Comparison of ENCODE assay signal across 1 cellular context in genomic region chr1:192808588-192809285, GRCh38.
TF ChIP-seq lines count a peak whose summit lies in the region.

A gene with protein sequence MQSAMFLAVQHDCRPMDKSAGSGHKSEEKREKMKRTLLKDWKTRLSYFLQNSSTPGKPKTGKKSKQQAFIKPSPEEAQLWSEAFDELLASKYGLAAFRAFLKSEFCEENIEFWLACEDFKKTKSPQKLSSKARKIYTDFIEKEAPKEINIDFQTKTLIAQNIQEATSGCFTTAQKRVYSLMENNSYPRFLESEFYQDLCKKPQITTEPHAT (plus strand): TSS chr1:192809039. CDS start chr1:192809072, 33 bp downstream.

TF ChIP-seq in HepG2, 621 proteins besides CTCF, POLR2A, EP300 and RAD21 (continued from another document and continues in another):
- TF ChIP-seq, protein P1, sequence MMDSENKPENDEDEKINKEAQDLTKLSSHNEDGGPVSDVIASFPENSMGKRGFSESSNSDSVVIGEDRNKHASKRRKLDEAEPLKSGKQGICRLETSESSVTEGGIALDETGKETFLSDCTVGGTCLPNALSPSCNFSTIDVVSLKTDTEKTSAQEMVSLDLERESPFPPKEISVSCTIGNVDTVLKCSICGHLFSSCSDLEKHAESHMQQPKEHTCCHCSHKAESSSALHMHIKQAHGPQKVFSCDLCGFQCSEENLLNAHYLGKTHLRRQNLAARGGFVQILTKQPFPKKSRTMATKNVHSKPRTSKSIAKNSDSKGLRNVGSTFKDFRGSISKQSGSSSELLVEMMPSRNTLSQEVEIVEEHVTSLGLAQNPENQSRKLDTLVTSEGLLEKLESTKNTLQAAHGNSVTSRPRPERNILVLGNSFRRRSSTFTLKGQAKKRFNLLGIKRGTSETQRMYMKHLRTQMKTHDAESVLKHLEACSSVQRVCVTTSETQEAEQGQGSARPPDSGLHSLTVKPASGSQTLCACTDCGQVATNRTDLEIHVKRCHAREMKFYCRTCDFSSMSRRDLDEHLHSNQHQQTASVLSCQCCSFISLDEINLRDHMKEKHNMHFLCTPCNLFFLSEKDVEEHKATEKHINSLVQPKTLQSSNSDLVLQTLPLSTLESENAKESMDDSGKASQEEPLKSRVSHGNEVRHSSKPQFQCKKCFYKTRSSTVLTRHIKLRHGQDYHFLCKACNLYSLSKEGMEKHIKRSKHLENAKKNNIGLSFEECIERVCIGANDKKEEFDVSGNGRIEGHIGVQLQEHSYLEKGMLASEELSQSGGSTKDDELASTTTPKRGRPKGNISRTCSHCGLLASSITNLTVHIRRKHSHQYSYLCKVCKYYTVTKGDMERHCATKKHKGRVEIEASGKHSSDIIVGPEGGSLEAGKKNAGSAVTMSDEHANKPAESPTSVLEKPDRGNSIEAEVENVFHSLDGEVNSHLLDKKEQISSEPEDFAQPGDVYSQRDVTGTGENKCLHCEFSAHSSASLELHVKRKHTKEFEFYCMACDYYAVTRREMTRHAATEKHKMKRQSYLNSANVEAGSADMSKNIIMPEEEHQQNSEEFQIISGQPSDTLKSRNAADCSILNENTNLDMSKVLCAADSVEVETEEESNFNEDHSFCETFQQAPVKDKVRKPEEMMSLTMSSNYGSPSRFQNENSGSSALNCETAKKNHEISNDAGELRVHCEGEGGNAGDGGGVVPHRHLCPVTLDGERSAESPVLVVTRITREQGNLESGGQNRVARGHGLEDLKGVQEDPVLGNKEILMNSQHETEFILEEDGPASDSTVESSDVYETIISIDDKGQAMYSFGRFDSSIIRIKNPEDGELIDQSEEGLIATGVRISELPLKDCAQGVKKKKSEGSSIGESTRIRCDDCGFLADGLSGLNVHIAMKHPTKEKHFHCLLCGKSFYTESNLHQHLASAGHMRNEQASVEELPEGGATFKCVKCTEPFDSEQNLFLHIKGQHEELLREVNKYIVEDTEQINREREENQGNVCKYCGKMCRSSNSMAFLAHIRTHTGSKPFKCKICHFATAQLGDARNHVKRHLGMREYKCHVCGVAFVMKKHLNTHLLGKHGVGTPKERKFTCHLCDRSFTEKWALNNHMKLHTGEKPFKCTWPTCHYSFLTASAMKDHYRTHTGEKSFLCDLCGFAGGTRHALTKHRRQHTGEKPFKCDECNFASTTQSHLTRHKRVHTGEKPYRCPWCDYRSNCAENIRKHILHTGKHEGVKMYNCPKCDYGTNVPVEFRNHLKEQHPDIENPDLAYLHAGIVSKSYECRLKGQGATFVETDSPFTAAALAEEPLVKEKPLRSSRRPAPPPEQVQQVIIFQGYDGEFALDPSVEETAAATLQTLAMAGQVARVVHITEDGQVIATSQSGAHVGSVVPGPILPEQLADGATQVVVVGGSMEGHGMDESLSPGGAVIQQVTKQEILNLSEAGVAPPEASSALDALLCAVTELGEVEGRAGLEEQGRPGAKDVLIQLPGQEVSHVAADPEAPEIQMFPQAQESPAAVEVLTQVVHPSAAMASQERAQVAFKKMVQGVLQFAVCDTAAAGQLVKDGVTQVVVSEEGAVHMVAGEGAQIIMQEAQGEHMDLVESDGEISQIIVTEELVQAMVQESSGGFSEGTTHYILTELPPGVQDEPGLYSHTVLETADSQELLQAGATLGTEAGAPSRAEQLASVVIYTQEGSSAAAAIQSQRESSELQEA (CRISPR knock-in tag; IDR thresholded peaks at IDR 0.05; ENCODE audit: not compliant biosample characterization) = peak; percentile 70
- TF ChIP-seq, protein P2, sequence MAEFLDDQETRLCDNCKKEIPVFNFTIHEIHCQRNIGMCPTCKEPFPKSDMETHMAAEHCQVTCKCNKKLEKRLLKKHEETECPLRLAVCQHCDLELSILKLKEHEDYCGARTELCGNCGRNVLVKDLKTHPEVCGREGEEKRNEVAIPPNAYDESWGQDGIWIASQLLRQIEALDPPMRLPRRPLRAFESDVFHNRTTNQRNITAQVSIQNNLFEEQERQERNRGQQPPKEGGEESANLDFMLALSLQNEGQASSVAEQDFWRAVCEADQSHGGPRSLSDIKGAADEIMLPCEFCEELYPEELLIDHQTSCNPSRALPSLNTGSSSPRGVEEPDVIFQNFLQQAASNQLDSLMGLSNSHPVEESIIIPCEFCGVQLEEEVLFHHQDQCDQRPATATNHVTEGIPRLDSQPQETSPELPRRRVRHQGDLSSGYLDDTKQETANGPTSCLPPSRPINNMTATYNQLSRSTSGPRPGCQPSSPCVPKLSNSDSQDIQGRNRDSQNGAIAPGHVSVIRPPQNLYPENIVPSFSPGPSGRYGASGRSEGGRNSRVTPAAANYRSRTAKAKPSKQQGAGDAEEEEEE (CRISPR knock-in tag; IDR thresholded peaks at IDR 0.05; ENCODE audit: borderline replicate concordance) = no peak
- TF ChIP-seq ZNF136 (CRISPR knock-in tag; IDR thresholded peaks at IDR 0.05; ENCODE audit: low read depth) = no peak
- peak; percentile 65; the same call in 1 of the 2 replicates for TF ChIP-seq HOXA3 (CRISPR knock-in tag; IDR thresholded peaks at IDR 0.05)
- no peak for TF ChIP-seq ZBTB44 (CRISPR knock-in tag; IDR thresholded peaks at IDR 0.05)
- peak; percentile 58; the same call in 1 of the 2 replicates for TF ChIP-seq ZNF335 (CRISPR knock-in tag; IDR thresholded peaks at IDR 0.05)
- no peak for TF ChIP-seq CENPT (CRISPR knock-in tag; IDR thresholded peaks at IDR 0.05; ENCODE audit: low read depth)
- no peak; the same call in 1 of the 2 replicates for TF ChIP-seq ZNF205 (CRISPR knock-in tag; IDR thresholded peaks at IDR 0.05)
- no peak for TF ChIP-seq ZNF512 (CRISPR knock-in tag; IDR thresholded peaks at IDR 0.05)
- no peak for TF ChIP-seq NR2F6 (IDR thresholded peaks at IDR 0.05)
- TF ChIP-seq NR2F6 (CRISPR knock-in tag; IDR thresholded peaks at IDR 0.05) = no peak
- no peak for TF ChIP-seq ZNF296 (CRISPR knock-in tag; conservative IDR thresholded peaks at IDR 0.05)
- TF ChIP-seq TGIF2 (CRISPR knock-in tag; IDR thresholded peaks at IDR 0.05) = peak; percentile 56; the same call in 1 of the 2 replicates
- 0 out of 2 replicates have a peak, but pooled peaks have one; percentile 47 for TF ChIP-seq ISL2 (CRISPR knock-in tag; IDR thresholded peaks at IDR 0.05)
- TF ChIP-seq HMGXB4 (CRISPR knock-in tag; IDR thresholded peaks at IDR 0.05; ENCODE audit: borderline replicate concordance in 1 of 2, low read depth in 1 of 2) = peak; percentile 56 to 89; a peak in 3 of 4 replicates
- TF ChIP-seq NR1H2 (CRISPR knock-in tag; IDR thresholded peaks at IDR 0.05; ENCODE audit: borderline replicate concordance, low read depth) = no peak
- TF ChIP-seq MED8 (CRISPR knock-in tag; IDR thresholded peaks at IDR 0.05; ENCODE audit: insufficient replicate concordance) = peak; percentile 20
- TF ChIP-seq, protein P3, sequence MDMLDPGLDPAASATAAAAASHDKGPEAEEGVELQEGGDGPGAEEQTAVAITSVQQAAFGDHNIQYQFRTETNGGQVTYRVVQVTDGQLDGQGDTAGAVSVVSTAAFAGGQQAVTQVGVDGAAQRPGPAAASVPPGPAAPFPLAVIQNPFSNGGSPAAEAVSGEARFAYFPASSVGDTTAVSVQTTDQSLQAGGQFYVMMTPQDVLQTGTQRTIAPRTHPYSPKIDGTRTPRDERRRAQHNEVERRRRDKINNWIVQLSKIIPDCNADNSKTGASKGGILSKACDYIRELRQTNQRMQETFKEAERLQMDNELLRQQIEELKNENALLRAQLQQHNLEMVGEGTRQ (IDR thresholded peaks at IDR 0.05; ENCODE audit: low read depth, low read length) = no peak
- TF ChIP-seq, protein P3 (CRISPR knock-in tag; IDR thresholded peaks at IDR 0.05; ENCODE audit: borderline replicate concordance) = 0 out of 2 replicates have a peak, but pooled peaks have one; percentile 40
- 0 out of 2 replicates have a peak, but pooled peaks have one; percentile 53 for TF ChIP-seq ZNF317 (CRISPR knock-in tag; IDR thresholded peaks at IDR 0.05)
- TF ChIP-seq ZNF331 (CRISPR knock-in tag; IDR thresholded peaks at IDR 0.05) = no peak
- TF ChIP-seq AKNA (CRISPR knock-in tag; IDR thresholded peaks at IDR 0.05; ENCODE audit: borderline replicate concordance) = peak; percentile 23; the same call in 1 of the 2 replicates
- TF ChIP-seq ZNF432 (CRISPR knock-in tag; IDR thresholded peaks at IDR 0.05; ENCODE audit: borderline replicate concordance) = no peak
- TF ChIP-seq SP5 (CRISPR knock-in tag; IDR thresholded peaks at IDR 0.05; ENCODE audit: borderline replicate concordance, low read depth) = no peak
- peak; percentile 10; the same call in 1 of the 2 replicates for TF ChIP-seq ELF1 (CRISPR knock-in tag; IDR thresholded peaks at IDR 0.05)
- no peak for TF ChIP-seq SOX6 (IDR thresholded peaks at IDR 0.05)
- peak; percentile 66 for TF ChIP-seq SOX6 (CRISPR knock-in tag; IDR thresholded peaks at IDR 0.05)
